Comparison of ENCODE assay signal across 30 cellular contexts in genomic region chr11:90380206-90380605, GRCh38.
"Had no signal": no experiment of that assay in that cellular context is flagged by ENCODE, and none has a peak within 500 bp of the region (broad histone marks: within the 10 kb centered on the region; RNA-seq: fewer than 3 reads in every experiment).

No MANE protein-coding gene starts in this region.

- H3K27ac ChIP-seq: adrenal gland, ascending aorta, body of pancreas, brain microvascular endothelial cell, breast epithelium, cardiac muscle cell had no signal

- H3K9me3 ChIP-seq: adrenal gland, ascending aorta, body of pancreas, breast epithelium had no signal

- H3K36me3 ChIP-seq: adrenal gland, ascending aorta, brain microvascular endothelial cell, breast epithelium, cardiac muscle cell had no signal

- H3K4me3 ChIP-seq: adrenal gland, ascending aorta, body of pancreas, breast epithelium, cardiac muscle cell had no signal

- DNase-seq: activated effector memory CD4-positive, alpha-beta T cell treated with anti-CD3 and anti-CD28 coated beads, Interleukin-2, amount 50 U/mL, for 16 hours; activated effector memory CD4-positive, alpha-beta T cell treated with Interleukin-2 at 50 U/mL for 16 hours; activated gamma-delta T cell; activated gamma-delta T cell treated with Interleukin-2 at 50 U/mL for 16 hours; activated naive CD4-positive, alpha-beta T cell; activated naive CD4-positive, alpha-beta T cell treated with anti-CD3 and anti-CD28 coated beads for 36 hours; activated naive CD4-positive, alpha-beta T cell treated with anti-CD3 and anti-CD28 coated beads, Interleukin-2, amount 10 ng/mL, durations not matched to agents 7 days and 5 days; activated naive CD4-positive, alpha-beta T cell treated with anti-CD3 and anti-CD28 coated beads, Interleukin-2, amount 50 U/mL, for 16 hours; activated naive CD4-positive, alpha-beta T cell treated with Interleukin-2 at 50 U/mL for 16 hours; activated naive CD8-positive, alpha-beta T cell treated with anti-CD3 and anti-CD28 coated beads for 36 hours; activated naive CD8-positive, alpha-beta T cell treated with anti-CD3 and anti-CD28 coated beads, Interleukin-2, amount 10 ng/mL, durations not matched to agents 7 days and 5 days; activated naive CD8-positive, alpha-beta T cell treated with anti-CD3 and anti-CD28 coated beads, Interleukin-2, amount 50 U/mL, for 24 hours; activated T-cell treated with anti-CD3 and anti-CD28 coated beads, Interleukin-2, amount 50 U/mL, for 1 hour; activated T-cell treated with anti-CD3 and anti-CD28 coated beads, Interleukin-2, amount 50 U/mL, for 24 hours; activated T-cell treated with anti-CD3 and anti-CD28 coated beads, Interleukin-2, amount 50 U/mL, for 4 hours; activated T-cell treated with anti-CD3 and anti-CD28 coated beads, Interleukin-2, amount 50 U/mL, for 48 hours; activated T-cell treated with anti-CD3 and anti-CD28 coated beads, Interleukin-2, amount 50 U/mL, for 72 hours; adrenal gland; amniotic stem cell; amygdala; anterior cingulate cortex; aorta; body of pancreas; brain microvascular endothelial cell; caudate nucleus; central memory CD4-positive, alpha-beta T cell; cerebellar nuclear complex had no signal

- H3K4me1 ChIP-seq: adrenal gland, ascending aorta, body of pancreas, breast epithelium had no signal

- H3K27me3 ChIP-seq: adrenal gland, ascending aorta, body of pancreas, brain microvascular endothelial cell, breast epithelium, cardiac muscle cell had no signal
